Comparison of ENCODE assay signal across 23 cellular contexts in genomic region chr2:17000083-17000482, GRCh38.
"Had no signal": no experiment of that assay in that cellular context is flagged by ENCODE, and none has a peak within 500 bp of the region (broad histone marks: within the 10 kb centered on the region; RNA-seq: fewer than 3 reads in every experiment).

No MANE protein-coding gene starts in this region.

- H3K36me3 ChIP-seq: esophagus squamous epithelium, gastrocnemius medialis, neutrophil, pancreas, right atrium auricular region, sigmoid colon, tibial artery had no signal

- DNase-seq: dermis blood vessel endothelial cell; effector memory CD4-positive, alpha-beta T cell; erythroblast; esophagus squamous epithelium; gastrocnemius medialis; head of caudate nucleus; mucosa of descending colon; naive B cell; pancreas; sigmoid colon; stimulated activated CD4-positive, alpha-beta T cell treated with anti-CD3 and anti-CD28 coated beads, Interleukin-2, amount 100 ng/mL, for 24 hours; stimulated activated CD4-positive, alpha-beta T cell treated with anti-CD3 and anti-CD28 coated beads, Interleukin-4, amount 100 ng/mL, for 4 hours; stimulated activated naive CD8-positive, alpha-beta T cell treated with anti-CD3 and anti-CD28 coated beads, Interleukin-15, Interleukin-2, amounts not matched to agents 100 U/mL and 50 U/mL, for 24 hours; substantia nigra; testis; tibial artery had no signal

- H3K4me3 ChIP-seq: coronary artery, esophagus squamous epithelium, gastrocnemius medialis, lung, mucosa of descending colon, pancreas, right atrium auricular region, sigmoid colon, testis, tibial artery had no signal

- ATAC-seq: gastrocnemius medialis; left lobe of liver; mucosa of descending colon; natural killer cell treated with Interleukin-12 subunit alpha and Interleukin-12 subunit beta and Interleukin-15 and Interleukin-18, amount 100 ng/mL, for 72 hours; pancreas; stimulated activated memory B cell treated with anti-CD40 and anti-IgM and Interleukin-4, amounts not matched to agents 10 μg/mL and 1 μg/mL and 100 μg/mL, for 72 hours; stimulated activated naive CD8-positive, alpha-beta T cell treated with anti-CD3 and anti-CD28 coated beads, Interleukin-15, Interleukin-2, amounts not matched to agents 100 U/mL and 50 U/mL, for 24 hours had no signal

- H3K27me3 ChIP-seq: esophagus squamous epithelium, gastrocnemius medialis, neutrophil, pancreas, right atrium auricular region, sigmoid colon, testis, tibial artery had no signal

- H3K4me1 ChIP-seq: esophagus squamous epithelium, gastrocnemius medialis, pancreas, right atrium auricular region, sigmoid colon, testis, tibial artery had no signal

- H3K27ac ChIP-seq: coronary artery, esophagus squamous epithelium, gastrocnemius medialis, neutrophil, pancreas, right atrium auricular region, sigmoid colon, testis, tibial artery had no signal
